Comparison of ENCODE assay signal across 8 cellular contexts in the genomic region with DNA sequence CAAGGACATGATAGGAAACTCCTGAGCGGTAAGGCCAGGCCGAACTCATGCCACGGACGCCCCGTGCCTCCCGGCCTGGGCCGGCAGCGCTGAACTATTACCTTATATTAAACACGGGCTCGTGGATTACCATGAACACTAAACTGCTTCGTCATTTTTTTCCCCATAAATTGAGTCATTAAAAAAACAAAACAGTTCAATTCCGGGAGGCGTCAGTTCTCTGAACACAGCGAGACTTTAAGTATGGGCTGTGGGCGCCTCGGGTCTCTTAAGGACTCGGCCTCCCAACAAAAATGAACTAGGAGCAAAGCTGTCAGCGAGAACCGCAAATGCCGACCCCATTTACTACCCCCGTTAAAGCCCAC. TPM values are rescaled to one million over a fixed set of nuclear protein-coding genes. Genes with fewer than 3 reads are reported as not detected.
DNase-seq lines count a peak whose midpoint lies in the region; ATAC-seq, FAIRE-seq and TF ChIP-seq lines count a peak whose summit lies in the region.

No MANE protein-coding gene starts in this region.

- TF ChIP-seq POLR2A in lower leg skin (IDR thresholded peaks at IDR 0.05): no peak

- FAIRE-seq in RCC 7860 (lab: Jason Lieb, UNC): no peak

- DNase-seq in SIG-M5 treated with dmso at 0.1 percent for 504 hours (lab: John Stamatoyannopoulos, UW; ENCODE audit: unreplicated experiment): peak; percentile 40
- no peak for DNase-seq in SIG-M5 (lab: John Stamatoyannopoulos, UW)
- peak; percentile 68 for DNase-seq in RCC 7860 (ENCODE audit: low spot score)
- DNase-seq in chondrocyte (ENCODE audit: low spot score): no peak
- no peak for DNase-seq in lower leg skin (ENCODE audit: low spot score in 2 of 2)
- peak; percentile 58 for DNase-seq in stimulated activated CD8-positive, alpha-beta memory T cell treated with anti-CD3 and anti-CD28 coated beads, Interleukin-4, amount 100 ng/mL, for 48 hours
- DNase-seq in effector CD4-positive, alpha-beta T cell: no peak

- H3K4me1 Mint-ChIP-seq in chondrocyte (ENCODE audit: low read depth): peaks cover 26% of the 10 kb centered on the region

- H3K27ac Mint-ChIP-seq in chondrocyte (ENCODE audit: unreplicated experiment): peak overlapping the region; percentile 93

- no peaks in the 10 kb centered on the region for H3K9me3 Mint-ChIP-seq in chondrocyte (ENCODE audit: low read depth)

- H3K4me3 Mint-ChIP-seq in chondrocyte (ENCODE audit: unreplicated experiment): peak overlapping the region; percentile 77

- intact Hi-C loops in lower leg skin (cut with DNase I; ENCODE audit: low total_unique reads): no loop called here

- peaks cover 9% of the 10 kb centered on the region for H3K36me3 Mint-ChIP-seq in chondrocyte (ENCODE audit: low read depth)

- WGBS in lower leg skin, 2 donors: 0 to 1% methylated on average over 21 of the region's 21 CpGs

- ATAC-seq in GM21723 (IDR thresholded peaks at IDR 0.05; ENCODE audit: unreplicated experiment): no peak

- no peaks in the 10 kb centered on the region for H3K27me3 Mint-ChIP-seq in chondrocyte (ENCODE audit: low read depth)

- TF ChIP-seq CTCF in chondrocyte (IDR thresholded peaks at IDR 0.05) (no peak), lower leg skin (IDR thresholded peaks at IDR 0.05) (no peak)

- peak overlapping the region; percentile 56 for H3K4me3 ChIP-seq in lower leg skin (ENCODE audit: low read depth, poor library complexity, severe bottlenecking)

RNA-seq across cellular contexts. Expression of gene PITRM1, which starts 0.5 kb away (rescaled TPM):
- 71.8 to 95.0 TPM (median 84.9 TPM) in 3 replicates for total RNA-seq in chondrocyte
- total RNA-seq in lower leg skin: 10 to 100 TPM; 45.5 to 62.8 (median 52.2) TPM

Comparison
In these comparisons a context has a peak if more than half of its experiments do, and no peak if none do; other contexts are left out.
1. DNase-seq: peak in SIG-M5 treated with dmso at 0.1 percent for 504 hours (single experiment), RCC 7860 (single experiment) and stimulated activated CD8-positive, alpha-beta memory T cell treated with anti-CD3 and anti-CD28 coated beads, Interleukin-4, amount 100 ng/mL, for 48 hours (single experiment); none in SIG-M5 (single experiment), chondrocyte (single experiment), lower leg skin (0 of 2) and effector CD4-positive, alpha-beta T cell (single experiment).